9 cellular contexts compared by ENCODE assay signal in genomic region chr10:49407552-49408137, GRCh38. TPM values are rescaled to one million over a fixed set of nuclear protein-coding genes. Genes with fewer than 3 reads are reported as not detected.
DNase-seq lines count a peak whose midpoint lies in the region; ATAC-seq lines count a peak whose summit lies in the region.
"Had no signal": no experiment of that assay in that cellular context is flagged by ENCODE, and none has a peak within 500 bp of the region (broad histone marks: within the 10 kb centered on the region; RNA-seq: fewer than 3 reads in every experiment).

No MANE protein-coding gene starts in this region.

- no peak overlapping the region for H3K4me3 ChIP-seq in GM23248
- H3K4me3 ChIP-seq: SK-N-MC had no signal

- no peaks in the 10 kb centered on the region for H3F3A ChIP-seq in GM23248 (ENCODE audit: insufficient read depth)

- in situ Hi-C loops in GM23248 (cut with MboI), result loop anchor here (10.0 kb wide), 1 partner anchor 107 kb away; no protein-coding TSS in a partner anchor

- H3K9ac ChIP-seq in GM23248, result no peak overlapping the region

- ATAC-seq in HG02763 (IDR thresholded peaks at IDR 0.05; ENCODE audit: unreplicated experiment), result no peak

- H3K27ac ChIP-seq in GM23248 (no peak overlapping the region), caudate nucleus (ENCODE audit: low read depth, low read length) (no peak overlapping the region)
- H3K27ac ChIP-seq: SK-N-MC had no signal

- WGBS in GM23248 (ENCODE audit: low coverage in 1 of 2, low lambda C conversion rate in 2 of 2, missing lambda C conversion rate in 2 of 2), 2 experiments, result 21 to 30% methylated on average over 2 of the region's 2 CpGs

- no peaks in the 10 kb centered on the region for H4K20me1 ChIP-seq in GM23248 (ENCODE audit: insufficient read depth)

- H3K4me1 ChIP-seq in GM23248 (ENCODE audit: insufficient read depth), result no peaks in the 10 kb centered on the region

- no peaks in the 10 kb centered on the region for H3K9me3 ChIP-seq in GM23248 (ENCODE audit: low read depth)

- no peaks in the 10 kb centered on the region for H3K79me2 ChIP-seq in GM23248 (ENCODE audit: insufficient read depth)

- H3K4me2 ChIP-seq in GM23248 (ENCODE audit: unreplicated experiment), result no peak overlapping the region

- no peaks in the 10 kb centered on the region for H3K9me2 ChIP-seq in GM23248 (ENCODE audit: insufficient read depth)

- no peaks in the 10 kb centered on the region for H3K36me3 ChIP-seq in GM23248 (ENCODE audit: low read depth)

- DNase-seq in CMK (ENCODE audit: low read depth) (peak; percentile 26), GM23248 (peak; percentile 86), NCI-H2107 treated with DMSO at 0.1 percent for 48 hours (lab: John Stamatoyannopoulos, UW; ENCODE audit: unreplicated experiment) (peak; percentile 22), caudate nucleus (lab: John Stamatoyannopoulos, UW) (peak in 56 of 61 donors; percentile 2 to 80 (median 42)), left kidney (ENCODE audit: low read depth, low spot score) (peak; percentile 91)
- DNase-seq in activated CD4-positive, CD25-positive, alpha-beta regulatory T cell treated with anti-CD3 and anti-CD28 coated beads, Interleukin-2, amount 50 U/mL, for 16 hours (ENCODE audit: low read depth, low spot score), result peak; percentile 34
- DNase-seq in stimulated activated CD4-positive, alpha-beta T cell treated with anti-CD3 and anti-CD28 coated beads, Interleukin-4, amount 100 ng/mL, for 1 hour, result peak; percentile 72

- H3K27me3 ChIP-seq in GM23248 (replicated peaks; ENCODE audit: insufficient read depth), result peaks cover 84% of the 10 kb centered on the region

- H2AFZ ChIP-seq in GM23248, result no peak overlapping the region

RNA-seq across cellular contexts. Expression of gene DRGX, which starts 11.8 kb away (rescaled TPM):
- total RNA-seq in GM23248 (2014; rRNA removed; shearing (Covaris generic)), result not detected in 2 replicates
- polyA plus RNA-seq in GM23248 (2016; fragmentation: Nextera tagmentation; extraction: Ambion mirVana), result 0.09 and 0.20 TPM in 2 replicates

Comparison
In these comparisons a context has a peak if more than half of its experiments do, and no peak if none do; other contexts are left out.
1. DNase-seq: peak in every context shown above with its lines; median percentile 91 in left kidney; 86 in GM23248; 72 in stimulated activated CD4-positive, alpha-beta T cell treated with anti-CD3 and anti-CD28 coated beads, Interleukin-4, amount 100 ng/mL, for 1 hour; 42 in caudate nucleus; 34 in activated CD4-positive, CD25-positive, alpha-beta regulatory T cell treated with anti-CD3 and anti-CD28 coated beads, Interleukin-2, amount 50 U/mL, for 16 hours; 26 in CMK; 22 in NCI-H2107 treated with DMSO at 0.1 percent for 48 hours.